In the genomic region with DNA sequence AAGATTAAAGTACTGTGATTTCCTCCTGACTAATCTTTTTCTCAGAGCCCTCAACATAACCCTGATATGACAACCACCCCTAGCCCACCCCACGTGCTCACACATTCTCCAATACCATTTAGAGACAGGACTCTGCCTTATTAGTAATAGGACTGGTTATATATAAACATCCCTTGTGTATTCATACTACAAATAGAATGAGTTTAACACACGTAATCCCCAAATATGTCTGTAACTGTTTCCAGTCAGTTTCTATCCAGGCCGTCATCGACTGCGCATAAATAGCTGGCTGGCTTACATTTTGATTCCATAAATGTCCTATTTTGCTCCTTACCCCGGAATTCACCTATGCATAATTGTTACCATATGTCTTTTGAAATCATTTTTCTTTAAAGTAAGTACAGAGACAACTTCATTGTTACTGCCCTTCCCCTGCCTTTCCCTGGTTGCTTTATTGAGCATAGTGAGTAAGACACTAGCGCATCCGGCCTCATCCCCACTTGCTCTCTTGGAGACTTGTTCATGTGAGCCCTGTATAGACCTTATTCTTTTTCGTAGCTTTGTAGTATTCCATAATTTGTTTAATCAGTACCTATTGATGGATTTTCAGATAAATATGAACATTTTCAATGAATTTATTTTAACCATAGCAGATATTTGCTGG, we compare ENCODE assay signal across 24 cellular contexts. TPM values are rescaled to one million over a fixed set of nuclear protein-coding genes. Genes with fewer than 3 reads are reported as not detected.
DNase-seq lines count a peak whose midpoint lies in the region; ATAC-seq and TF ChIP-seq lines count a peak whose summit lies in the region.
"Had no signal": no experiment of that assay in that cellular context is flagged by ENCODE, and none has a peak within 500 bp of the region (broad histone marks: within the 10 kb centered on the region; RNA-seq: fewer than 3 reads in every experiment).

No MANE protein-coding gene starts in this region.

- no peak; the same call in 1 of the 2 replicates for ATAC-seq in PC-3
- ATAC-seq in HG03135 (IDR thresholded peaks at IDR 0.05; ENCODE audit: unreplicated experiment), result no peak
- ATAC-seq in GM18873 (IDR thresholded peaks at IDR 0.05; ENCODE audit: low FRiP score, unreplicated experiment), result no peak
- ATAC-seq: esophagus mucosa had no signal

- H2AFZ ChIP-seq in PC-3 (ENCODE audit: low read length), result no peak overlapping the region
- no peak overlapping the region for H2AFZ ChIP-seq in hepatocyte

- no peak for TF ChIP-seq CTCF in PC-3 (conservative IDR thresholded peaks at IDR 0.05; ENCODE audit: low read depth, low read length)
- TF ChIP-seq CTCF in hepatocyte (IDR thresholded peaks at IDR 0.05; ENCODE audit: poor library complexity), result no peak
- no peak for TF ChIP-seq CTCF in adrenal gland (IDR thresholded peaks at IDR 0.05)

- POLR2A ChIA-PET in PC-3 (lab: Charles Lee; ENCODE audit: unreplicated experiment), result no interaction called here

- CTCF ChIA-PET in PC-3 (lab: Charles Lee), result no interaction called here

- H3K4me2 ChIP-seq in PC-3 (ENCODE audit: low read length) (no peak overlapping the region), hepatocyte (no peak overlapping the region)

- H3K9me2 ChIP-seq in PC-3 (replicated peaks; ENCODE audit: low read length) (no peaks in the 10 kb centered on the region), hepatocyte (replicated peaks; ENCODE audit: insufficient read depth) (no peaks in the 10 kb centered on the region)

- H3K27me3 ChIP-seq in PC-3 (ENCODE audit: low read length) (no peaks in the 10 kb centered on the region), hepatocyte (no peaks in the 10 kb centered on the region), skeletal muscle tissue (ENCODE audit: control insufficient read depth in 3 of 3, insufficient read depth in 3 of 3, low read length in 3 of 3) (no peaks in the 10 kb centered on the region), adrenal gland (no peaks in the 10 kb centered on the region)
- H3K27me3 ChIP-seq: SJCRH30 had no signal

- H3K4me3 ChIP-seq in PC-3 (ENCODE audit: low read length) (no peak overlapping the region), hepatocyte (no peak overlapping the region), skeletal muscle tissue (ENCODE audit: low read length in 3 of 3) (no peak overlapping the region), adrenal gland (no peak overlapping the region)
- H3K4me3 ChIP-seq: SJCRH30 had no signal

- no peaks in the 10 kb centered on the region for H4K20me1 ChIP-seq in PC-3 (ENCODE audit: low read length)
- no peaks in the 10 kb centered on the region for H4K20me1 ChIP-seq in hepatocyte (ENCODE audit: insufficient read depth, poor library complexity, severe bottlenecking)

- H3K4me1 ChIP-seq in PC-3 (ENCODE audit: insufficient read depth, low read length), result peaks cover 26% of the 10 kb centered on the region
- no peaks in the 10 kb centered on the region for H3K4me1 ChIP-seq in hepatocyte (ENCODE audit: insufficient read depth)
- H3K4me1 ChIP-seq in skeletal muscle tissue (ENCODE audit: control insufficient read depth in 3 of 3, insufficient read depth in 3 of 3, low read length in 3 of 3), result no peaks in the 10 kb centered on the region
- H3K4me1 ChIP-seq in adrenal gland (replicated peaks in 1 of 2), result peaks cover 0 to 17% of the 10 kb centered on the region in 2 donors
- H3K4me1 ChIP-seq: SJCRH30 had no signal

- intact Hi-C loops in PC-3 (cut with micrococcal nuclease), result no loop called here
- intact Hi-C loops in adrenal gland (cut with DNase I), result loop anchor here (5.0 kb wide), 3 partner anchors 55 to 115 kb away; no protein-coding TSS in a partner anchor

- no peak overlapping the region for H3K9ac ChIP-seq in PC-3 (ENCODE audit: low read length)
- H3K9ac ChIP-seq in skeletal muscle tissue (ENCODE audit: low read depth in 1 of 3, low read length in 3 of 3), result peak overlapping the region in 1 of 3 donors; percentile 10

- H3F3A ChIP-seq in PC-3 (ENCODE audit: low read length, unreplicated experiment), result no peaks in the 10 kb centered on the region

- no peak for TF ChIP-seq POLR2A in adrenal gland (IDR thresholded peaks at IDR 0.05)

- H3K36me3 ChIP-seq in PC-3 (ENCODE audit: low read depth, low read length), result no peaks in the 10 kb centered on the region
- no peaks in the 10 kb centered on the region for H3K36me3 ChIP-seq in hepatocyte (replicated peaks; ENCODE audit: insufficient read depth, low read depth)
- no peaks in the 10 kb centered on the region for H3K36me3 ChIP-seq in skeletal muscle tissue (ENCODE audit: control insufficient read depth in 3 of 3, insufficient read depth in 3 of 3, low read length in 3 of 3)
- no peaks in the 10 kb centered on the region for H3K36me3 ChIP-seq in adrenal gland (replicated peaks in 1 of 2)
- H3K36me3 ChIP-seq: SJCRH30 had no signal

- 60% methylated on average over 9 of the region's 9 CpGs for WGBS in hepatocyte (ENCODE audit: low lambda C conversion rate, missing lambda C conversion rate)
- 86 to 89% (median 88%) methylated on average over 9 of the region's 9 CpGs for WGBS in adrenal gland, 4 donors

- BruUV-seq in PC-3 (replicated peaks; lab: Mats Ljungman, UMichigan), result no TSS peak

- H3K9me3 ChIP-seq in PC-3 (ENCODE audit: low read length), result no peaks in the 10 kb centered on the region
- H3K9me3 ChIP-seq in hepatocyte (ENCODE audit: low read depth), result no peaks in the 10 kb centered on the region
- no peaks in the 10 kb centered on the region for H3K9me3 ChIP-seq in skeletal muscle tissue (ENCODE audit: control insufficient read depth in 3 of 3, low read length in 3 of 3)
- no peaks in the 10 kb centered on the region for H3K9me3 ChIP-seq in adrenal gland (replicated peaks in 1 of 3)
- H3K9me3 ChIP-seq: SJCRH30 had no signal

- no peaks in the 10 kb centered on the region for H3K79me2 ChIP-seq in PC-3 (ENCODE audit: low read length)
- no peaks in the 10 kb centered on the region for H3K79me2 ChIP-seq in hepatocyte

- 0 out of 2 replicates have a peak overlapping the region, but pooled peaks have one; percentile 14 for H3K27ac ChIP-seq in PC-3 (ENCODE audit: low read length)
- H3K27ac ChIP-seq in hepatocyte, result peak overlapping the region; percentile 13
- H3K27ac ChIP-seq in skeletal muscle tissue (ENCODE audit: low read depth, low read length), result peak overlapping the region; percentile 50
- no peak overlapping the region for H3K27ac ChIP-seq in adrenal gland
- H3K27ac ChIP-seq: SJCRH30 had no signal

- DNase-seq in PC-3, result peak; percentile 27
- DNase-seq in brain pericyte (ENCODE audit: low read depth, low spot score), result peak; percentile 44
- no peak for DNase-seq in hepatocyte (ENCODE audit: low spot score)
- no peak for DNase-seq in adrenal gland
- DNase-seq: activated CD4-positive, alpha-beta T cell treated with anti-CD3 and anti-CD28 coated beads, Interleukin-2, amount 50 U/mL, for 1 hour; activated CD8-positive, alpha-beta memory T cell treated with anti-CD3 and anti-CD28 coated beads, Interleukin-2, amount 50 U/mL, for 4 hours; activated effector memory CD4-positive, alpha-beta T cell treated with anti-CD3 and anti-CD28 coated beads, Interleukin-2, amount 50 U/mL, for 16 hours; DMS79; GOT3; head of caudate nucleus; immature natural killer cell; KG1; MV-4-11; NCI-H1694 treated with DMSO at 0.1 percent for 48 hours; NCI-H774; nucleus accumbens; SJCRH30; T-helper 2 cell; trophoblast cell had no signal

RNA-seq across cellular contexts. Expression of a gene that starts 3.5 kb away (rescaled TPM):
- total RNA-seq in PC-3 (2014; rRNA removed) (not detected in 2 replicates), hepatocyte (0.24 TPM in 1 of 2 replicates, not detected in the other), skeletal muscle tissue (1.6 TPM), adrenal gland (1 to 10 TPM in 1 of 8 donors, under 1 TPM in 6, not detected in 1; 0.28 to 2.4 (median 0.65) TPM)
- polyA plus RNA-seq in hepatocyte (0.11 TPM in 1 of 2 replicates, not detected in the other), adrenal gland (under 1 TPM; 0.40 to 0.57 (median 0.57) TPM)
- total RNA-seq: OCI-LY7 had no signal

RNA-seq across cellular contexts. Expression of a gene that starts 34.8 kb away (rescaled TPM):
- total RNA-seq in PC-3 (2014; rRNA removed) (13.3 and 14.5 TPM in 2 replicates), hepatocyte (7.0 and 8.8 TPM in 2 replicates), skeletal muscle tissue (not detected), adrenal gland (not detected)
- polyA plus RNA-seq in hepatocyte (11.0 and 13.2 TPM in 2 replicates), adrenal gland (not detected)
- total RNA-seq: OCI-LY7, SJCRH30 had no signal
- polyA plus RNA-seq: immature natural killer cell had no signal

RNA-seq across cellular contexts. Expression of a gene that starts 47.5 kb away (rescaled TPM):
- total RNA-seq in PC-3 (2014; rRNA removed) (not detected in 2 replicates), hepatocyte (not detected in 2 replicates), skeletal muscle tissue (2.6 TPM), adrenal gland (1 to 10 TPM in 7 of 8 donors, under 1 TPM in 1; 0.66 to 6.0 (median 2.7) TPM)
- polyA plus RNA-seq in hepatocyte (not detected in 2 replicates), adrenal gland (1 to 10 TPM; 1.2 to 2.7 (median 1.7) TPM)
- total RNA-seq: OCI-LY7, SJCRH30 had no signal

Comparison
In these comparisons a context has a peak if more than half of its experiments do, and no peak if none do; other contexts are left out.
1. DNase-seq: peak in PC-3 (single experiment) and brain pericyte (single experiment); none in hepatocyte (single experiment) and adrenal gland (0 of 7).
2. H3K27ac ChIP-seq: peak in PC-3 (single experiment), hepatocyte (single experiment) and skeletal muscle tissue (single experiment); none in adrenal gland (0 of 5).